ENCODE assay signal across 8 cellular contexts in the genomic region with DNA sequence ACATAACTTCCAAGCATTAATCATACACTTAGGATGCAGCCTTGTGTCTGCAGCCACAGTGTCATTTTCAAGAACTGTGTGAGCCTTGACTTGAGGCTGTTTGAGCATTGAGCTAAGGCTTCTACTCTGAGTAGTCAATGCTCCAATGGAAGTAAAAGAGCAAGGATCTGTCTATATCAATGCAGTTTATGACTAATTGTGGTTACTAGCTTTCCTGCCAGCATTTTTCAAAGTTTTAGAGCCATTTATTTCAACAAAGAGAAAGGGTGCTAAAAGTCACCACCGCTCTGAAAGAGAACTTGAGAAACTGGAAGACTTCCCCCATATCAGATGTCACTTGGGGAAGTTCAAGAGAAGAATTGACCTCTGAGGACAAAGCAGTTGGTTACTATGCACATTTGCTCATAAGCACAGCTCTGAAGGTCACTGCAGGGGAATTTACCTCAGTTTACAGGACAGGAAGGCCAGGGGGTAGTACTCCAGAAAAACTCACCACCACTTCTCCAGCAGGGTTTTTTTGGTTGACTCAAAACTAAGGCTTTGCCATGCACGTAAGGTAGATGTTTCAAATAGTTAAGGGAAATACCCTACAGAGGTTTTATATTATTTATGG. TPM values are rescaled to one million over a fixed set of nuclear protein-coding genes. Genes with fewer than 3 reads are reported as not detected.
DNase-seq lines count a peak whose midpoint lies in the region; ATAC-seq, FAIRE-seq and TF ChIP-seq lines count a peak whose summit lies in the region.

No MANE protein-coding gene starts in this region.

- H3K9me3 Mint-ChIP-seq in T-helper 1 cell treated with Interleukin-12 subunit alpha and Interleukin-12 subunit beta and Interleukin-4 antibody, amounts not matched to agents 30 μg/mL and 1 μg/mL, for 36 hours, result no peaks in the 10 kb centered on the region

- no peaks in the 10 kb centered on the region for H3K27me3 ChIP-seq in lower lobe of right lung (ENCODE audit: low read depth)

- H3K27ac ChIP-seq in lower lobe of right lung (peak overlapping the region; percentile 20), kidney (ENCODE audit: low read depth in 2 of 2, low read length in 2 of 2) (no peak overlapping the region)

- no peaks in the 10 kb centered on the region for H3K27me3 Mint-ChIP-seq in T-helper 1 cell treated with Interleukin-12 subunit alpha and Interleukin-12 subunit beta and Interleukin-4 antibody, amounts not matched to agents 30 μg/mL and 1 μg/mL, for 36 hours (ENCODE audit: low read depth)

- intact Hi-C loops in lower lobe of right lung (cut with DNase I), result no loop called here
- intact Hi-C loops in kidney (cut with DNase I), result no loop called here

- H3K4me1 ChIP-seq in lower lobe of right lung, result peaks cover 5% of the 10 kb centered on the region
- no peaks in the 10 kb centered on the region for H3K4me1 ChIP-seq in kidney (ENCODE audit: control insufficient read depth in 1 of 2, insufficient read depth in 1 of 2, low read depth in 1 of 2, low read length in 2 of 2)

- peak overlapping the region; percentile 10 for H3K4me3 Mint-ChIP-seq in T-helper 1 cell treated with Interleukin-12 subunit alpha and Interleukin-12 subunit beta and Interleukin-4 antibody, amounts not matched to agents 30 μg/mL and 1 μg/mL, for 36 hours

- H3K36me3 ChIP-seq in lower lobe of right lung, result no peaks in the 10 kb centered on the region
- no peaks in the 10 kb centered on the region for H3K36me3 ChIP-seq in kidney (ENCODE audit: control insufficient read depth in 1 of 2, insufficient read depth in 2 of 2, low read length in 2 of 2)

- H3K36me3 Mint-ChIP-seq in T-helper 1 cell treated with Interleukin-12 subunit alpha and Interleukin-12 subunit beta and Interleukin-4 antibody, amounts not matched to agents 30 μg/mL and 1 μg/mL, for 36 hours (ENCODE audit: low read depth), result peaks cover 5% of the 10 kb centered on the region

- ATAC-seq in GM19023 (IDR thresholded peaks at IDR 0.05; ENCODE audit: unreplicated experiment) (peak; percentile 64), HG03135 (IDR thresholded peaks at IDR 0.05; ENCODE audit: unreplicated experiment) (peak; percentile 53), lower lobe of right lung (peak; percentile 62 to 78)

- H3K9me3 ChIP-seq in lower lobe of right lung (no peaks in the 10 kb centered on the region), kidney (ENCODE audit: control insufficient read depth in 1 of 2, low read length in 2 of 2) (no peaks in the 10 kb centered on the region)

- no peak for FAIRE-seq in kidney (lab: Jason Lieb, UNC)

- no peak overlapping the region for H3K4me3 ChIP-seq in lower lobe of right lung
- no peak overlapping the region for H3K4me3 ChIP-seq in kidney (ENCODE audit: low read length in 2 of 2)

- no peak overlapping the region for H3K9ac ChIP-seq in kidney (ENCODE audit: low read length in 2 of 2)

- H3K4me1 Mint-ChIP-seq in T-helper 1 cell treated with Interleukin-12 subunit alpha and Interleukin-12 subunit beta and Interleukin-4 antibody, amounts not matched to agents 30 μg/mL and 1 μg/mL, for 36 hours (ENCODE audit: low read depth), result peaks cover 54% of the 10 kb centered on the region

- peak overlapping the region; percentile 70 for H3K27ac Mint-ChIP-seq in T-helper 1 cell treated with Interleukin-12 subunit alpha and Interleukin-12 subunit beta and Interleukin-4 antibody, amounts not matched to agents 30 μg/mL and 1 μg/mL, for 36 hours

- DNase-seq in AG08396 (ENCODE audit: low spot score), result peak; percentile 43
- DNase-seq in lower lobe of right lung, result no peak
- DNase-seq in kidney, result no peak
- no peak for DNase-seq in C1 segment of cervical spinal cord (lab: John Stamatoyannopoulos, UW)
- DNase-seq in central memory CD4-positive, alpha-beta T cell, result no peak

- no peak for TF ChIP-seq CTCF in lower lobe of right lung (IDR thresholded peaks at IDR 0.05)
- no peak for TF ChIP-seq CTCF in kidney (IDR thresholded peaks at IDR 0.05; ENCODE audit: borderline replicate concordance, extremely low read depth, insufficient read depth)

RNA-seq across cellular contexts. Expression of a gene that starts 24.5 kb away (rescaled TPM):
- total RNA-seq in lower lobe of right lung (16.3 TPM), kidney (50.2 TPM)
- polyA plus RNA-seq in kidney (ENCODE audit: insufficient read depth, low read depth, low replicate concordance), result 5.0 TPM
